Comparison of ENCODE assay signal across 11 cellular contexts in genomic region chr15:94272251-94272898, GRCh38. TPM values are rescaled to one million over a fixed set of nuclear protein-coding genes. Genes with fewer than 3 reads are reported as not detected.
A peak's percentile ranks its signal among the peaks of the same experiment; 100 is the strongest.
DNase-seq lines count a peak whose midpoint lies in the region; ATAC-seq and TF ChIP-seq lines count a peak whose summit lies in the region.
"Had no signal": no experiment of that assay in that cellular context is flagged by ENCODE, and none has a peak within 500 bp of the region (broad histone marks: within the 10 kb centered on the region; RNA-seq: fewer than 3 reads in every experiment).

No MANE protein-coding gene starts in this region.

- POLR2A ChIA-PET in CD4-positive, alpha-beta T cell (lab: Charles Lee), result no interaction called here

- no peak for TF ChIP-seq CTCF in CD4-positive, alpha-beta T cell (IDR thresholded peaks at IDR 0.05)

- H3K9me3 ChIP-seq in CD4-positive, alpha-beta T cell (ENCODE audit: control insufficient read depth, low read length), result no peaks in the 10 kb centered on the region
- H3K9me3 ChIP-seq: suprapubic skin had no signal

- no peak overlapping the region for H3K27ac ChIP-seq in CD4-positive, alpha-beta T cell (ENCODE audit: low read depth, low read length)
- H3K27ac ChIP-seq: KMS-11, suprapubic skin had no signal

- H3K27me3 ChIP-seq in CD4-positive, alpha-beta T cell (ENCODE audit: control insufficient read depth, insufficient read depth, low read length), result no peaks in the 10 kb centered on the region
- H3K27me3 ChIP-seq: suprapubic skin had no signal

- no peak overlapping the region for H3K27ac Mint-ChIP-seq in naive B cell
- H3K27ac Mint-ChIP-seq in CD4-positive, alpha-beta T cell, result no peak overlapping the region

- peaks cover 0 to 7% (median 2%) of the 10 kb centered on the region in 7 donors for H3K9me3 Mint-ChIP-seq in naive B cell
- H3K9me3 Mint-ChIP-seq in CD4-positive, alpha-beta T cell, result no peaks in the 10 kb centered on the region

- peaks cover 9 to 13% (median 13%) of the 10 kb centered on the region in 3 donors for H3K4me1 Mint-ChIP-seq in naive B cell
- H3K4me1 Mint-ChIP-seq in CD4-positive, alpha-beta T cell (ENCODE audit: low read depth), result no peaks in the 10 kb centered on the region

- intact Hi-C loops in left ventricle myocardium superior (cut with micrococcal nuclease), result no loop called here
- intact Hi-C loops in CD4-positive, alpha-beta T cell (cut with DNase I, micrococcal nuclease), result no loop called here

- CTCF ChIA-PET in CD4-positive, alpha-beta T cell (lab: Charles Lee), result no interaction called here

- no peaks in the 10 kb centered on the region for H3K27me3 Mint-ChIP-seq in naive B cell
- no peaks in the 10 kb centered on the region for H3K27me3 Mint-ChIP-seq in CD4-positive, alpha-beta T cell

- ATAC-seq in GM19023 (IDR thresholded peaks at IDR 0.05; ENCODE audit: unreplicated experiment) (peak; percentile 68), HG02610 (IDR thresholded peaks at IDR 0.05; ENCODE audit: unreplicated experiment) (peak; percentile 75), HG03565 (IDR thresholded peaks at IDR 0.05; ENCODE audit: unreplicated experiment) (peak; percentile 79), naive B cell (ENCODE audit: low read depth in 2 of 2) (peak; percentile 90 to 92), left ventricle myocardium superior (no peak)
- no peak for ATAC-seq in CD4-positive, alpha-beta T cell (ENCODE audit: poor library complexity)
- ATAC-seq: left cardiac atrium had no signal

- DNase-seq in naive B cell, result peak; percentile 53
- DNase-seq in COLO668 (lab: John Stamatoyannopoulos, UW; ENCODE audit: unreplicated experiment), result no peak
- no peak for DNase-seq in left ventricle myocardium superior
- no peak for DNase-seq in CD4-positive, alpha-beta T cell
- DNase-seq in DMS 273 (lab: John Stamatoyannopoulos, UW; ENCODE audit: unreplicated experiment), result no peak
- DNase-seq: left cardiac atrium had no signal

- no peak overlapping the region for H3K4me3 Mint-ChIP-seq in naive B cell
- H3K4me3 Mint-ChIP-seq in CD4-positive, alpha-beta T cell, result no peak overlapping the region

- H3K36me3 Mint-ChIP-seq in naive B cell, result peaks cover 8 to 9% of the 10 kb centered on the region in 2 donors
- no peaks in the 10 kb centered on the region for H3K36me3 Mint-ChIP-seq in CD4-positive, alpha-beta T cell (ENCODE audit: low read depth)

RNA-seq across cellular contexts. Expression of gene MCTP2, which starts 41.0 kb away (rescaled TPM):
- 10 to 100 TPM; 12.7 to 30.5 (median 17.5) TPM for polyA plus RNA-seq in naive B cell (ENCODE audit: low read depth in 6 of 6)
- 2.1 TPM for total RNA-seq in left ventricle myocardium superior
- 10 to 100 TPM in 1 of 2 experiments, 1 to 10 TPM in 1; 8.0 to 10.8 TPM for total RNA-seq in CD4-positive, alpha-beta T cell

Comparison
In these comparisons a context has a peak if more than half of its experiments do, and no peak if none do; other contexts are left out.
1. ATAC-seq: peak in GM19023 (single experiment), HG02610 (single experiment), HG03565 (single experiment) and naive B cell (2 of 2); none in left ventricle myocardium superior (single experiment) and CD4-positive, alpha-beta T cell (single experiment).